23 cellular contexts compared by ENCODE assay signal in the genomic region with DNA sequence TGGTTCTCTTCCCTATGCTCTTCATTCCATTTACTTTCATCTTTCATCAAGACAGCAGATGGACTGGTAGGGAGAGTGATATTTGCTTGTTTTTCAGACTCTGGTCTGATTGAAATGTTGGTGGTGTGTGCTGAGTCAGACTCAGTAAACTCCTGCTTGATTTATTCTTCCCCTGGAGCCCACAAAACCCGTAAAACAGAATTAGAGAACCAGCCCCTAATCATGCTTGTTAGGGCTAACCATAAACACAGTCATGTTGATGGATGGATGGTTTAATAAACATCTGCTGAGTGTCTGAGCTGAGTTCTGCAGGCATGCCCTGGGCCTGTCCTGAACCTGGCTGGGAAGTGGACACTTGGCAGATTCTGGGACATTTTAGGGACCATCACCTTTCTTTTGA. TPM values are rescaled to one million over a fixed set of nuclear protein-coding genes. Genes with fewer than 3 reads are reported as not detected.
A peak's percentile ranks its signal among the peaks of the same experiment; 100 is the strongest.
DNase-seq lines count a peak whose midpoint lies in the region; ATAC-seq and TF ChIP-seq lines count a peak whose summit lies in the region.
"Had no signal": no experiment of that assay in that cellular context is flagged by ENCODE, and none has a peak within 500 bp of the region (broad histone marks: within the 10 kb centered on the region; RNA-seq: fewer than 3 reads in every experiment).

No MANE protein-coding gene starts in this region.

- intact Hi-C loops in prostate gland (cut with DNase I), result no loop called here

- TF ChIP-seq CTCF in prostate gland (IDR thresholded peaks at IDR 0.05), result no peak

- H3K27ac ChIP-seq in prostate gland, result no peak overlapping the region
- H3K27ac ChIP-seq: hepatocyte, pancreas, sigmoid colon had no signal

- H3K4me1 ChIP-seq in prostate gland (replicated peaks), result no peaks in the 10 kb centered on the region
- H3K4me1 ChIP-seq: pancreas had no signal

- H3K4me3 ChIP-seq in prostate gland, result no peak overlapping the region
- H3K4me3 ChIP-seq: hepatocyte, pancreas, sigmoid colon had no signal

- H3K27me3 ChIP-seq in prostate gland (replicated peaks; ENCODE audit: insufficient read depth), result no peaks in the 10 kb centered on the region
- H3K27me3 ChIP-seq: hepatocyte, pancreas, sigmoid colon had no signal

- no peak for ATAC-seq in HG02588 (IDR thresholded peaks at IDR 0.05; ENCODE audit: unreplicated experiment)
- ATAC-seq: activated CD8-positive, alpha-beta memory T cell treated with anti-CD3 and anti-CD28 coated beads, Interleukin-2, amount 10 ng/mL, durations not matched to agents 7 days and 5 days; activated naive CD8-positive, alpha-beta T cell treated with anti-CD3 and anti-CD28 coated beads, Interleukin-2, amount 50 U/mL, for 24 hours; HCT116; naive thymus-derived CD8-positive, alpha-beta T cell; pancreas had no signal

- no peaks in the 10 kb centered on the region for H3K9me3 ChIP-seq in prostate gland
- H3K9me3 ChIP-seq: Caco-2, pancreas, SK-N-SH had no signal

- H3K36me3 ChIP-seq in prostate gland, result no peaks in the 10 kb centered on the region
- H3K36me3 ChIP-seq: pancreas, sigmoid colon had no signal

- DNase-seq in GM04503 (ENCODE audit: low read depth) (peak; percentile 22), M059J (ENCODE audit: low read depth) (peak; percentile 89), astrocyte of the hippocampus (ENCODE audit: low read depth, low spot score) (peak; percentile 63), renal cortical epithelial cell (ENCODE audit: low read depth) (peak; percentile 67), prostate gland (ENCODE audit: low spot score) (no peak)
- DNase-seq in activated effector memory CD4-positive, alpha-beta T cell treated with anti-CD3 and anti-CD28 coated beads, Interleukin-2, amount 50 U/mL, for 16 hours, result no peak
- DNase-seq: activated CD8-positive, alpha-beta memory T cell treated with anti-CD3 and anti-CD28 coated beads, Interleukin-2, amount 10 ng/mL, durations not matched to agents 7 days and 5 days; activated naive CD8-positive, alpha-beta T cell treated with anti-CD3 and anti-CD28 coated beads, Interleukin-2, amount 50 U/mL, for 24 hours; Caco-2; naive thymus-derived CD8-positive, alpha-beta T cell; NCI-H1092 treated with DMSO at 0.1 percent for 48 hours; NCI-H2081 treated with DMSO at 0.1 percent for 48 hours; NCI-H510A treated with DMSO at 0.1 percent for 48 hours; pancreas; sigmoid colon; SK-N-SH; stimulated activated CD4-positive, alpha-beta T cell treated with anti-CD3 and anti-CD28 coated beads, Interleukin-2, amount 100 ng/mL, for 24 hours; trophoblast cell had no signal

- 57% methylated on average over 1 of the region's 1 CpG for WGBS in prostate gland

- TF ChIP-seq POLR2A in prostate gland (IDR thresholded peaks at IDR 0.05), result no peak

RNA-seq across cellular contexts. Expression of gene NOS1AP, which starts 24.8 kb away (rescaled TPM):
- total RNA-seq in M059J (2014; rRNA removed; shearing (Covaris generic)), result 0.76 and 0.79 TPM in 2 replicates
- total RNA-seq in renal cortical epithelial cell (0.99 TPM in 1 of 2 replicates, not detected in the other), prostate gland (10 to 100 TPM in 1 of 2 donors, 1 to 10 TPM in 1; 9.9 to 11.0 TPM)
- total RNA-seq: activated CD8-positive, alpha-beta memory T cell treated with anti-CD3 and anti-CD28 coated beads, Interleukin-2, amount 10 ng/mL, durations not matched to agents 7 days and 5 days; activated T-helper 2 cell treated with anti-CD3 and anti-CD28 coated beads, Interferon-gamma antibody, Interleukin-2, Interleukin-4, amounts not matched to agents 10 μg/mL and 5 μg/mL and 100 μg/mL, durations not matched to agents 14 hours and 24 hours and 36 hours; naive thymus-derived CD8-positive, alpha-beta T cell; RPMI7951 had no signal

Comparison
In these comparisons a context has a peak if more than half of its experiments do, and no peak if none do; other contexts are left out.
1. DNase-seq: peak in GM04503 (single experiment), M059J (single experiment), astrocyte of the hippocampus (single experiment) and renal cortical epithelial cell (single experiment); none in activated effector memory CD4-positive, alpha-beta T cell treated with anti-CD3 and anti-CD28 coated beads, Interleukin-2, amount 50 U/mL, for 16 hours (single experiment) and prostate gland (single experiment).